Comparison of ENCODE assay signal across 9 cellular contexts in the genomic region with DNA sequence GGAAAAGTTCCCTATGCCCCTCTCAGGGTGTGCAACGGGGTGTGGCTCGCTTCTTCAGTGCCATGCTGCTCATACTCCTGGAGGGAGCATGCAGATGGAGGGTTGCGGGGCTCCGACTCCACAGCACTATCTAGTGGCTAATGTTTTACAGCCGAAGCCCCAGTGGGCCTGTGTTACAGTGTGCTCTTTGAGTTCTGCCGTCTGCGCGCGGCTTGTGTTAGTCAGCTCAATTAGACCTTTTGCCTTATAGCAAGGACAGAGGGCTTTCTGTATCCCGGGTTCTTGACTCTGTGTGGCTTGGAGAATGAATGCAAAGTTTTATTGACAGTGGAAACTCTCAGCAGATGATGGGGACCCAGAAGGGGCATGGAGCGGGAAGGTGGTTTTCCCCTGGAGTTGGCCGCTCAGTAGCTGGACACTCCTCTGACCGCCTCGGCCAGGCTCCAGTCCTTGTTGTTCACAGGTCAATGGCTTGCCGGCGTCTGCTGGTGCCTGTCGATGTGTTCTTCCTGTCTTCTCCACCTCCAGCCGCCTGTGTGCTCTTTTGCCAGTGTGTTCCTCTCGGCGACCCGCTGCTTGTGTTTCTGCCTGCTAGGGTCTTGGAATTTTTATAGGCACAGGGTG.
A peak's percentile ranks its signal among the peaks of the same experiment; 100 is the strongest.
DNase-seq lines count a peak whose midpoint lies in the region; ATAC-seq, FAIRE-seq and TF ChIP-seq lines count a peak whose summit lies in the region.
"Had no signal": no experiment of that assay in that cellular context is flagged by ENCODE, and none has a peak within 500 bp of the region (broad histone marks: within the 10 kb centered on the region; RNA-seq: fewer than 3 reads in every experiment).

No MANE protein-coding gene starts in this region.

- H3K79me2 ChIP-seq in astrocyte (ENCODE audit: insufficient read depth, low read length) = no peaks in the 10 kb centered on the region

- ATAC-seq in HG02938 (IDR thresholded peaks at IDR 0.05; ENCODE audit: unreplicated experiment) = peak; percentile 48
- ATAC-seq in HG02970 (IDR thresholded peaks at IDR 0.05; ENCODE audit: low FRiP score, unreplicated experiment) = no peak
- no peak for ATAC-seq in HG02973 (IDR thresholded peaks at IDR 0.05; ENCODE audit: unreplicated experiment)

- peaks cover 28% of the 10 kb centered on the region for H3K4me1 Mint-ChIP-seq in astrocyte (ENCODE audit: low read depth, unreplicated experiment)

- no peak overlapping the region for H2AFZ ChIP-seq in astrocyte (ENCODE audit: low read depth, low read length)

- no peaks in the 10 kb centered on the region for H3K27me3 Mint-ChIP-seq in astrocyte (ENCODE audit: low read depth, unreplicated experiment)

- H3K9ac ChIP-seq in astrocyte (ENCODE audit: low read length) = no peak overlapping the region

- TF ChIP-seq CTCF in astrocyte (IDR thresholded peaks at IDR 0.05; ENCODE audit: insufficient read depth, low read depth, low read length) (peak; percentile 24), kidney epithelial cell (IDR thresholded peaks at IDR 0.05; ENCODE audit: insufficient read depth, low read length, poor library complexity, severe bottlenecking) (peak; percentile 22), ascending aorta (IDR thresholded peaks at IDR 0.05) (no peak)

- H3K27me3 ChIP-seq in astrocyte (ENCODE audit: insufficient read depth, low read length) = no peaks in the 10 kb centered on the region
- H3K27me3 ChIP-seq in kidney epithelial cell (ENCODE audit: control insufficient read depth, insufficient read depth, low read length) = no peaks in the 10 kb centered on the region
- H3K27me3 ChIP-seq in ascending aorta = no peaks in the 10 kb centered on the region

- DNase-seq in COLO668 (lab: John Stamatoyannopoulos, UW; ENCODE audit: unreplicated experiment) = peak; percentile 42
- no peak for DNase-seq in astrocyte (ENCODE audit: low read depth)
- no peak for DNase-seq in kidney epithelial cell (ENCODE audit: low read depth)
- no peak for DNase-seq in ascending aorta (ENCODE audit: low spot score in 2 of 2)
- no peak for DNase-seq in HTR-8/SVneo (ENCODE audit: insufficient read length, low spot score)
- DNase-seq: NCI-H2081 had no signal

- H3K36me3 Mint-ChIP-seq in astrocyte (ENCODE audit: low read depth, unreplicated experiment) = no peaks in the 10 kb centered on the region

- H3K9me3 ChIP-seq in astrocyte (ENCODE audit: insufficient read depth, low read depth, low read length) (no peaks in the 10 kb centered on the region), ascending aorta (no peaks in the 10 kb centered on the region)

- no peak overlapping the region for H3K27ac Mint-ChIP-seq in astrocyte (ENCODE audit: unreplicated experiment)

- no peaks in the 10 kb centered on the region for H3K36me3 ChIP-seq in astrocyte (ENCODE audit: insufficient read depth, low read length)
- H3K36me3 ChIP-seq in kidney epithelial cell (ENCODE audit: control insufficient read depth, insufficient read depth, low read length) = no peaks in the 10 kb centered on the region
- no peaks in the 10 kb centered on the region for H3K36me3 ChIP-seq in ascending aorta

- peaks cover 7% of the 10 kb centered on the region for H3K4me1 ChIP-seq in astrocyte (ENCODE audit: insufficient read depth, low read length)
- peaks cover 0 to 2% of the 10 kb centered on the region in 2 donors for H3K4me1 ChIP-seq in ascending aorta

- H3K27ac ChIP-seq in astrocyte (ENCODE audit: low read depth, low read length) (no peak overlapping the region), ascending aorta (no peak overlapping the region)

- no peak overlapping the region for H3K4me2 ChIP-seq in astrocyte (ENCODE audit: low read length)

- H3K4me3 ChIP-seq in astrocyte (ENCODE audit: insufficient read depth, low read depth, low read length) (no peak overlapping the region), kidney epithelial cell (ENCODE audit: low read depth, low read length) (no peak overlapping the region), ascending aorta (no peak overlapping the region)

- peaks cover 4% of the 10 kb centered on the region for H3K9me3 Mint-ChIP-seq in astrocyte (ENCODE audit: unreplicated experiment)

- no peaks in the 10 kb centered on the region for H4K20me1 ChIP-seq in astrocyte (ENCODE audit: insufficient read depth, low read length)

- intact Hi-C loops in ascending aorta (cut with DNase I) = loop anchor here (10.0 kb wide), 3 partner anchors 145 to 865 kb away; a partner anchor contains a TSS

- FAIRE-seq in astrocyte (lab: Jason Lieb, UNC) (no peak), HTR-8/SVneo (lab: Jason Lieb, UNC) (no peak)

- no peak overlapping the region for H3K4me3 Mint-ChIP-seq in astrocyte (ENCODE audit: unreplicated experiment)

Comparison
In these comparisons a context has a peak if more than half of its experiments do, and no peak if none do; other contexts are left out.
1. CTCF ChIP-seq: peak in astrocyte (single experiment) and kidney epithelial cell (single experiment); none in ascending aorta (0 of 3).